ENCODE assay signal across 29 cellular contexts in the genomic region with DNA sequence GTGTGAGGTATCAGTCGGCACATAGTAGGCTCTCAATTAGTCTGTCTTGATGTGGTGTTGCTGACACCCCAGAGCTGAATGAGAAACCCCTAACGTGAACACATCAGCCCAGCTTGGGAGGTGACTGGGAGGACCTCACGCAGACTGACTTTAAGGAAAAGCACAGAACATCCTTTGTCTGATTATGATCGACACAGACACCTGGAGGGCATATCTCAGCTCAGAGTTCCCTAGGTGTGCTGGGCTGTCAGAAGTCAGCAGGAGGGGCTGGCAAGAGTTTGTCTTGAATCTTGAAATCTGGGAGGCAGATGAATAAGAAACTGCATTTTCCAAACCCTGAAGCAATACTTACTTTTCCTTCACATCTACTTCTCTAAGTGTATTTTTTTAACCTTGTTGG. TPM values are rescaled to one million over a fixed set of nuclear protein-coding genes. Genes with fewer than 3 reads are reported as not detected.
"Had no signal": no experiment of that assay in that cellular context is flagged by ENCODE, and none has a peak within 500 bp of the region (broad histone marks: within the 10 kb centered on the region; RNA-seq: fewer than 3 reads in every experiment).

No MANE protein-coding gene starts in this region.

- H3K4me2 ChIP-seq: smooth muscle cell had no signal

- DNase-seq: hypothalamus; kidney glomerular epithelial cell; left cardiac atrium; lower lobe of right lung; mesendoderm; midbrain; mucosa of descending colon; naive thymus-derived CD4-positive, alpha-beta T cell; ovary; right lobe of liver; stimulated activated CD4-positive, alpha-beta T cell treated with anti-CD3 and anti-CD28 coated beads, Interleukin-1b, Interleukin-23, amount 100 ng/mL, for 48 hours; stimulated activated CD4-positive, alpha-beta T cell treated with anti-CD3 and anti-CD28 coated beads, Interleukin-2, amount 100 ng/mL, for 48 hours; stimulated activated CD4-positive, alpha-beta T cell treated with anti-CD3 and anti-CD28 coated beads, Interleukin-4, amount 100 ng/mL, for 4 hours; stimulated activated CD8-positive, alpha-beta memory T cell treated with anti-CD3 and anti-CD28 coated beads, Interleukin-4, amount 100 ng/mL, for 48 hours; stimulated activated naive CD4-positive, alpha-beta T cell treated with Interleukin-2 at 50 U/mL for 16 hours; stimulated activated naive CD8-positive, alpha-beta T cell treated with anti-CD3 and anti-CD28 coated beads, Interleukin-15, amount 100 ng/mL, for 72 hours; substantia nigra; upper lobe of left lung had no signal

- H3K4me1 ChIP-seq: lower lobe of right lung, right atrium auricular region, right lobe of liver, tibial nerve, vagina had no signal

- H3K4me3 Mint-ChIP-seq: naive thymus-derived CD4-positive, alpha-beta T cell; natural killer cell treated with Interleukin-12 subunit alpha and Interleukin-12 subunit beta and Interleukin-15 and Interleukin-18, amount 100 ng/mL, for 72 hours; stimulated activated memory B cell treated with anti-CD40 and anti-IgM and Interleukin-4, amounts not matched to agents 10 μg/mL and 1 μg/mL and 100 μg/mL, for 72 hours; stimulated activated naive CD8-positive, alpha-beta T cell treated with anti-CD3 and anti-CD28 coated beads, Interleukin-15, amount 100 ng/mL, for 72 hours had no signal

- H3K9me3 Mint-ChIP-seq: natural killer cell treated with Interleukin-12 subunit alpha and Interleukin-12 subunit beta and Interleukin-15 and Interleukin-18, amount 100 ng/mL, for 72 hours; stimulated activated memory B cell treated with anti-CD40 and anti-IgM and Interleukin-4, amounts not matched to agents 10 μg/mL and 1 μg/mL and 100 μg/mL, for 72 hours; stimulated activated naive CD8-positive, alpha-beta T cell treated with anti-CD3 and anti-CD28 coated beads, Interleukin-15, amount 100 ng/mL, for 72 hours had no signal

- H3K9me3 ChIP-seq: lower lobe of right lung, mucosa of descending colon, ovary, right atrium auricular region, right lobe of liver, tibial nerve, upper lobe of left lung, vagina had no signal

- H3K27ac ChIP-seq: lower lobe of right lung, ovary, right atrium auricular region, right lobe of liver, tibial nerve, upper lobe of left lung, vagina had no signal

- H3K36me3 Mint-ChIP-seq: naive thymus-derived CD4-positive, alpha-beta T cell; natural killer cell treated with Interleukin-12 subunit alpha and Interleukin-12 subunit beta and Interleukin-15 and Interleukin-18, amount 100 ng/mL, for 72 hours; stimulated activated memory B cell treated with anti-CD40 and anti-IgM and Interleukin-4, amounts not matched to agents 10 μg/mL and 1 μg/mL and 100 μg/mL, for 72 hours had no signal

- H3K27me3 ChIP-seq: ovary, right atrium auricular region, right lobe of liver, tibial nerve, upper lobe of left lung, vagina had no signal

- H3K27ac Mint-ChIP-seq: naive thymus-derived CD4-positive, alpha-beta T cell; natural killer cell treated with Interleukin-12 subunit alpha and Interleukin-12 subunit beta and Interleukin-15 and Interleukin-18, amount 100 ng/mL, for 72 hours; progenitor cell of endocrine pancreas; stimulated activated memory B cell treated with anti-CD40 and anti-IgM and Interleukin-4, amounts not matched to agents 10 μg/mL and 1 μg/mL and 100 μg/mL, for 72 hours had no signal

- H3K4me1 Mint-ChIP-seq: naive thymus-derived CD4-positive, alpha-beta T cell; stimulated activated memory B cell treated with anti-CD40 and anti-IgM and Interleukin-4, amounts not matched to agents 10 μg/mL and 1 μg/mL and 100 μg/mL, for 72 hours; stimulated activated naive CD8-positive, alpha-beta T cell treated with anti-CD3 and anti-CD28 coated beads, Interleukin-15, amount 100 ng/mL, for 72 hours had no signal

- H3K4me3 ChIP-seq: lower lobe of right lung, mucosa of descending colon, ovary, right atrium auricular region, right lobe of liver, smooth muscle cell, tibial nerve, upper lobe of left lung, vagina had no signal

- H3K36me3 ChIP-seq: lower lobe of right lung, ovary, right atrium auricular region, right lobe of liver, tibial nerve, upper lobe of left lung, vagina had no signal

- ATAC-seq: left cardiac atrium; left lobe of liver; lower lobe of right lung; mucosa of descending colon; naive thymus-derived CD4-positive, alpha-beta T cell; natural killer cell treated with Interleukin-12 subunit alpha and Interleukin-12 subunit beta and Interleukin-15 and Interleukin-18, amount 100 ng/mL, for 72 hours; right lobe of liver; stimulated activated memory B cell treated with anti-CD40 and anti-IgM and Interleukin-4, amounts not matched to agents 10 μg/mL and 1 μg/mL and 100 μg/mL, for 72 hours; stimulated activated naive CD8-positive, alpha-beta T cell treated with anti-CD3 and anti-CD28 coated beads, Interleukin-15, amount 100 ng/mL, for 72 hours had no signal

RNA-seq across cellular contexts. Expression of a gene that starts 16.8 kb away (rescaled TPM):
- total RNA-seq: myocyte; natural killer cell treated with Interleukin-12 subunit alpha and Interleukin-12 subunit beta and Interleukin-15 and Interleukin-18, amount 100 ng/mL, for 72 hours; renal cortical epithelial cell had no signal
- polyA plus RNA-seq: keratinocyte; naive thymus-derived CD4-positive, alpha-beta T cell had no signal
